In the genomic region with DNA sequence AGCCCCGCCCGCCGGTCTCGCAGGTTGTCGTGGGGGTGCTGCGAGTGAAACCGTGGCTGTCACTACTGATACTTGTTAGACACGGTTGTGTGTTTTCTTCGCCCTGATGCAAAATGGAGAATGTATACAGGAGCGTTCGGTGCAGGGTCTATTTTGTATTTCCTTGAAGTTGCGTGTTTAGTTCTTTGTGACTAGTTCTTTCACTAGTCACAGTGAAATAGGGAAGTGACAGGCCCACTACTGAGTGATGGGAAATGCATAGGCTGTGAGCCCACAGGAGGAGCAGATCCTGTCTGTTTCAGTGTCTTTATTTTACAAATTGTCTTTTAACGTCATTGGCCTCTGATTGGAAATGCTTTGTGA, we compare ENCODE assay signal across 8 cellular contexts. TPM values are rescaled to one million over a fixed set of nuclear protein-coding genes. Genes with fewer than 3 reads are reported as not detected.
DNase-seq lines count a peak whose midpoint lies in the region; ATAC-seq, FAIRE-seq and TF ChIP-seq lines count a peak whose summit lies in the region.

No MANE protein-coding gene starts in this region.

- FAIRE-seq in H54 (lab: Jason Lieb, UNC), result no peak

- H3K36me3 ChIP-seq in ES-I3 (ENCODE audit: insufficient read depth, low read length) (no peaks in the 10 kb centered on the region), iPS-20b (ENCODE audit: insufficient read depth, low read depth, low read length) (0 out of 2 replicates have a peak, but pooled peaks cover 5% of the 10 kb centered on the region), stomach smooth muscle (ENCODE audit: control insufficient read depth in 2 of 2, insufficient read depth in 2 of 2, low read length in 2 of 2) (no peaks in the 10 kb centered on the region)

- intact Hi-C loops in activated T-helper 2 cell treated with anti-CD3 and anti-CD28 coated beads, Interferon-gamma antibody, Interleukin-2, Interleukin-4, amounts not matched to agents 10 μg/mL and 5 μg/mL and 100 μg/mL, durations not matched to agents 14 hours and 24 hours and 36 hours (cut with micrococcal nuclease), result loop anchor here (2.0 to 5.0 kb wide), 2 partner anchors 115 to 385 kb away; a partner anchor contains a TSS

- no peaks in the 10 kb centered on the region for H3K9me3 Mint-ChIP-seq in activated T-helper 2 cell treated with anti-CD3 and anti-CD28 coated beads, Interferon-gamma antibody, Interleukin-2, Interleukin-4, amounts not matched to agents 10 μg/mL and 5 μg/mL and 100 μg/mL, durations not matched to agents 14 hours and 24 hours and 36 hours

- H3K27me3 ChIP-seq in iPS-20b (ENCODE audit: insufficient read depth, low read length), result no peaks in the 10 kb centered on the region
- no peaks in the 10 kb centered on the region for H3K27me3 ChIP-seq in stomach smooth muscle (ENCODE audit: control insufficient read depth in 1 of 2, insufficient read depth in 2 of 2, low read length in 2 of 2)

- H3K27ac Mint-ChIP-seq in activated T-helper 2 cell treated with anti-CD3 and anti-CD28 coated beads, Interferon-gamma antibody, Interleukin-2, Interleukin-4, amounts not matched to agents 10 μg/mL and 5 μg/mL and 100 μg/mL, durations not matched to agents 14 hours and 24 hours and 36 hours, result peak overlapping the region; percentile 79

- H3K27me3 Mint-ChIP-seq in activated T-helper 2 cell treated with anti-CD3 and anti-CD28 coated beads, Interferon-gamma antibody, Interleukin-2, Interleukin-4, amounts not matched to agents 10 μg/mL and 5 μg/mL and 100 μg/mL, durations not matched to agents 14 hours and 24 hours and 36 hours (ENCODE audit: low read depth), result peaks cover 3% of the 10 kb centered on the region

- peak; percentile 11 for DNase-seq in HuH-7.5 (ENCODE audit: low spot score)
- DNase-seq in activated T-helper 2 cell treated with anti-CD3 and anti-CD28 coated beads, Interferon-gamma antibody, Interleukin-2, Interleukin-4, amounts not matched to agents 10 μg/mL and 5 μg/mL and 100 μg/mL, durations not matched to agents 14 hours and 24 hours and 36 hours (ENCODE audit: low spot score), result no peak
- DNase-seq in NCI-H524 treated with DMSO at 0.1 percent for 48 hours (lab: John Stamatoyannopoulos, UW), result no peak
- no peak for DNase-seq in H54 (ENCODE audit: insufficient read length, low spot score)

- H3K9ac ChIP-seq in ES-I3 (ENCODE audit: low read depth, low read length) (peak overlapping the region; percentile 99), iPS-20b (ENCODE audit: low read depth, low read length) (peak overlapping the region; percentile 93), stomach smooth muscle (ENCODE audit: low read length in 2 of 2) (peak overlapping the region; percentile 88 to 90)

- H3K4me1 ChIP-seq in ES-I3 (ENCODE audit: insufficient read depth, low read length) (peaks cover 20% of the 10 kb centered on the region; the same call in 1 of the 2 replicates), iPS-20b (ENCODE audit: insufficient read depth, low read length) (no peaks in the 10 kb centered on the region), stomach smooth muscle (ENCODE audit: control insufficient read depth, insufficient read depth, low read length) (peaks cover 7% of the 10 kb centered on the region)

- no peaks in the 10 kb centered on the region for H3K36me3 Mint-ChIP-seq in activated T-helper 2 cell treated with anti-CD3 and anti-CD28 coated beads, Interferon-gamma antibody, Interleukin-2, Interleukin-4, amounts not matched to agents 10 μg/mL and 5 μg/mL and 100 μg/mL, durations not matched to agents 14 hours and 24 hours and 36 hours (ENCODE audit: low read depth)

- H3K4me3 Mint-ChIP-seq in activated T-helper 2 cell treated with anti-CD3 and anti-CD28 coated beads, Interferon-gamma antibody, Interleukin-2, Interleukin-4, amounts not matched to agents 10 μg/mL and 5 μg/mL and 100 μg/mL, durations not matched to agents 14 hours and 24 hours and 36 hours (ENCODE audit: low read depth), result peak overlapping the region; percentile 90

- H3K27ac ChIP-seq in iPS-20b (ENCODE audit: low read length) (no peak overlapping the region), stomach smooth muscle (ENCODE audit: low read length) (peak overlapping the region; percentile 58)

- TF ChIP-seq POLR2A in H54 (IDR thresholded peaks at IDR 0.05; ENCODE audit: low read depth, low read length), result no peak

- H3K4me1 Mint-ChIP-seq in activated T-helper 2 cell treated with anti-CD3 and anti-CD28 coated beads, Interferon-gamma antibody, Interleukin-2, Interleukin-4, amounts not matched to agents 10 μg/mL and 5 μg/mL and 100 μg/mL, durations not matched to agents 14 hours and 24 hours and 36 hours (ENCODE audit: low read depth), result peaks cover 14% of the 10 kb centered on the region

- H3K4me3 ChIP-seq in iPS-20b (ENCODE audit: low read length) (peak overlapping the region; percentile 90), stomach smooth muscle (ENCODE audit: low read length in 2 of 2) (peak overlapping the region; percentile 74 to 89)

- H3K9me3 ChIP-seq in ES-I3 (ENCODE audit: control insufficient read depth, insufficient read depth, low read length) (no peaks in the 10 kb centered on the region), iPS-20b (ENCODE audit: insufficient read depth, low read depth, low read length) (no peaks in the 10 kb centered on the region), stomach smooth muscle (ENCODE audit: control insufficient read depth in 2 of 2, low read length in 2 of 2) (no peaks in the 10 kb centered on the region)

- ATAC-seq in GM21526 (IDR thresholded peaks at IDR 0.05; ENCODE audit: low FRiP score, unreplicated experiment), result peak; percentile 42

RNA-seq across cellular contexts. Expression of a gene that starts 0.7 kb away (rescaled TPM):
- total RNA-seq in activated T-helper 2 cell treated with anti-CD3 and anti-CD28 coated beads, Interferon-gamma antibody, Interleukin-2, Interleukin-4, amounts not matched to agents 10 μg/mL and 5 μg/mL and 100 μg/mL, durations not matched to agents 14 hours and 24 hours and 36 hours, result 18.6 and 19.5 TPM in 2 replicates

RNA-seq across cellular contexts. Expression of a gene that starts 10.6 kb away (rescaled TPM):
- 20.9 and 21.0 TPM in 2 replicates for total RNA-seq in activated T-helper 2 cell treated with anti-CD3 and anti-CD28 coated beads, Interferon-gamma antibody, Interleukin-2, Interleukin-4, amounts not matched to agents 10 μg/mL and 5 μg/mL and 100 μg/mL, durations not matched to agents 14 hours and 24 hours and 36 hours

RNA-seq across cellular contexts. Expression of a gene that starts 58.1 kb away (rescaled TPM):
- 18.1 and 19.3 TPM in 2 replicates for total RNA-seq in activated T-helper 2 cell treated with anti-CD3 and anti-CD28 coated beads, Interferon-gamma antibody, Interleukin-2, Interleukin-4, amounts not matched to agents 10 μg/mL and 5 μg/mL and 100 μg/mL, durations not matched to agents 14 hours and 24 hours and 36 hours
